8 cellular contexts compared by ENCODE assay signal in the genomic region with DNA sequence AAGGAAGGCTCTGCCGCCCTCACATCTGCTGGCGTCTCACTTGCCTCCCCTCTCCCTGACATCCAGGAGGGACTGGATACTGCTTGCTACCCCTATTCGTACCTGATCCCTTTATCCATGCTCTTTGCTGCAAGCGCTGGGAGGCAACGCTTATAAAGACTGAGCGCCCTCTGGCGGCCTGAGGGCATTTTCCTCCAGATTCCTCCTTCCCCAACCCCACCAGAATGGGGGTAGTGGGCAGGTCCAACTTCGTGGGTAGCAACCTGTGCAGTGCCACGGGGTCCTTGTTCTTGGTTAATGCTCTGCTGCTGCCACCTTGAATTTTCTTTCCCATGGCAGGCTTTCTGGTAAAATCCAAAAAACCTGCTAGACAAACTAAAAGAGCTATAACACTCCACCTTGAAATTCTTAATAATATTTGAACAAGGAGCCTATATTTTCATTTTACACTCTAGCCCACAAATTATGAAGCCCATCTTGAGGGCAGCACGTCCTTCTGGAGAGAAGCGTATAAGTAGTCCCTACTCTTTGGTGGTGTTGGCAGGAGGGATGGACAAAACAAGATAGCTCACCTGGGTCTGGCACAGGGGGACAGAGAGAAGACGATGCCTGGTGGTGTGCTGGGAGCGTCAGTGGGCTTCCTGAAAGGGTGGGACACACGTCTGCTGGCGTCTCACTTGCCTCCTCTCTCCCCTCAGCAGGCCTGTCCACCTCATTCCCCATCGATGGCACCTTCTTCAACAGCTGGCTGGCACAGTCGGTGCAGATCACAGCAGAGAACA. TPM values are rescaled to one million over a fixed set of nuclear protein-coding genes. Genes with fewer than 3 reads are reported as not detected.
A peak's percentile ranks its signal among the peaks of the same experiment; 100 is the strongest.
DNase-seq lines count a peak whose midpoint lies in the region; ATAC-seq and TF ChIP-seq lines count a peak whose summit lies in the region.

No MANE protein-coding gene starts in this region.

- H3K4me1 Mint-ChIP-seq in activated naive CD8-positive, alpha-beta T cell (ENCODE audit: low read depth) = peaks cover 11% of the 10 kb centered on the region

- H3K27ac Mint-ChIP-seq in activated naive CD8-positive, alpha-beta T cell = peak overlapping the region; percentile 5

- 41% methylated on average over 17 of the region's 17 CpGs for WGBS in prostate gland

- no peak overlapping the region for H3K27ac ChIP-seq in SU-DHL-6 (ENCODE audit: low read depth, low read length)
- no peak overlapping the region for H3K27ac ChIP-seq in prostate gland
- no peak overlapping the region for H3K27ac ChIP-seq in vagina

- H3K4me2 ChIP-seq in SU-DHL-6 (ENCODE audit: low read depth, low read length, poor library complexity, severe bottlenecking) = no peak overlapping the region

- H3K36me3 ChIP-seq in SU-DHL-6 (ENCODE audit: low read length) (no peaks in the 10 kb centered on the region), prostate gland (peaks cover 11 to 38% of the 10 kb centered on the region in 2 donors), vagina (peaks cover 0 to 58% of the 10 kb centered on the region in 2 donors)

- intact Hi-C loops in cardiac septum (cut with DNase I) (loop anchor here (1.0 to 5.0 kb wide), 2 partner anchors 51 to 206 kb away; partner anchors contain the start of gene UBE2B), prostate gland (cut with DNase I) (loop anchor here (2.0 to 10.0 kb wide), 4 partner anchors 51 to 403 kb away; partner anchors contain the start of genes CDKN2AIPNL, SKP1 and UBE2B), vagina (cut with DNase I) (loop anchor here (5.0 kb wide), 2 partner anchors 51 to 166 kb away; partner anchors contain the start of genes CDKN2AIPNL and JADE2)

- no peak overlapping the region for H2AFZ ChIP-seq in SU-DHL-6 (ENCODE audit: low read depth, low read length, severe bottlenecking)

- no peak overlapping the region for H3K4me3 Mint-ChIP-seq in activated naive CD8-positive, alpha-beta T cell

- no peaks in the 10 kb centered on the region for H3K36me3 Mint-ChIP-seq in activated naive CD8-positive, alpha-beta T cell

- TF ChIP-seq CTCF in GM10266 (IDR thresholded peaks at IDR 0.05; ENCODE audit: control insufficient read depth, insufficient read depth, low read depth, missing control alignments) (peak; percentile 79), SU-DHL-6 (IDR thresholded peaks at IDR 0.05; ENCODE audit: insufficient read depth, low read length, poor library complexity, severe bottlenecking) (peak; percentile 88), prostate gland (IDR thresholded peaks at IDR 0.05) (peak; percentile 61 to 86 (median 82)), vagina (IDR thresholded peaks at IDR 0.05) (peak; percentile 62 to 80 (median 76))

- no peak overlapping the region for H3K9ac ChIP-seq in SU-DHL-6 (ENCODE audit: low read length)

- no peaks in the 10 kb centered on the region for H3F3A ChIP-seq in SU-DHL-6 (ENCODE audit: insufficient read depth)

- H3K4me3 ChIP-seq in SU-DHL-6 (ENCODE audit: insufficient read depth, low read length, poor library complexity, severe bottlenecking) = no peak overlapping the region
- H3K4me3 ChIP-seq in prostate gland = no peak overlapping the region
- no peak overlapping the region for H3K4me3 ChIP-seq in vagina

- no peaks in the 10 kb centered on the region for H3K27me3 Mint-ChIP-seq in activated naive CD8-positive, alpha-beta T cell

- no peaks in the 10 kb centered on the region for H4K20me1 ChIP-seq in SU-DHL-6 (ENCODE audit: low read depth, low read length)

- H3K4me1 ChIP-seq in prostate gland (replicated peaks) = no peaks in the 10 kb centered on the region
- peaks cover 28% of the 10 kb centered on the region for H3K4me1 ChIP-seq in vagina

- no peaks in the 10 kb centered on the region for H3K9me3 Mint-ChIP-seq in activated naive CD8-positive, alpha-beta T cell (ENCODE audit: low read depth)

- no peaks in the 10 kb centered on the region for H3K79me2 ChIP-seq in SU-DHL-6 (ENCODE audit: insufficient read depth, low read length)

- no peak for TF ChIP-seq POLR2A in prostate gland (IDR thresholded peaks at IDR 0.05)
- no peak for TF ChIP-seq POLR2A in vagina (IDR thresholded peaks at IDR 0.05)

- H3K9me3 ChIP-seq in SU-DHL-6 (ENCODE audit: insufficient read depth, low read length) (no peaks in the 10 kb centered on the region), prostate gland (no peaks in the 10 kb centered on the region), vagina (no peaks in the 10 kb centered on the region)

- no peak for ATAC-seq in GM21390 (IDR thresholded peaks at IDR 0.05; ENCODE audit: unreplicated experiment)

- DNase-seq in GM10266 (ENCODE audit: extremely low spot score) = peak; percentile 79
- peak; percentile 75 for DNase-seq in NCI-H1092 (lab: John Stamatoyannopoulos, UW)
- peak; percentile 86 for DNase-seq in cardiac septum (ENCODE audit: low spot score)
- DNase-seq in prostate gland (ENCODE audit: low spot score) = peak; percentile 78
- DNase-seq in vagina (ENCODE audit: extremely low spot score in 2 of 2) = no peak

- H3K9me2 ChIP-seq in SU-DHL-6 (replicated peaks; ENCODE audit: insufficient read depth, low read length) = no peaks in the 10 kb centered on the region

- no peaks in the 10 kb centered on the region for H3K27me3 ChIP-seq in SU-DHL-6 (ENCODE audit: low read length)
- H3K27me3 ChIP-seq in prostate gland (replicated peaks; ENCODE audit: insufficient read depth) = no peaks in the 10 kb centered on the region
- H3K27me3 ChIP-seq in vagina = no peaks in the 10 kb centered on the region

RNA-seq across cellular contexts. Expression of gene JADE2, which starts 52.5 kb away (rescaled TPM):
- total RNA-seq in cardiac septum (25.7 TPM), prostate gland (10 to 100 TPM; 63.4 to 87.1 TPM), vagina (35.4 TPM)

RNA-seq across cellular contexts. Expression of gene SAR1B, which starts 54.6 kb away (rescaled TPM):
- total RNA-seq in cardiac septum (85.9 TPM), prostate gland (10 to 100 TPM; 32.8 to 70.8 TPM), vagina (47.1 TPM)

Comparison
In these comparisons a context has a peak if more than half of its experiments do, and no peak if none do; other contexts are left out.
1. DNase-seq: peak in GM10266 (single experiment), NCI-H1092 (single experiment), cardiac septum (single experiment) and prostate gland (single experiment); none in vagina (0 of 2).
2. Peak in every context shown above with its lines, with median percentiles within 50 percentile points of each other: CTCF ChIP-seq.